ENCODE assay signal across 9 cellular contexts in the genomic region with DNA sequence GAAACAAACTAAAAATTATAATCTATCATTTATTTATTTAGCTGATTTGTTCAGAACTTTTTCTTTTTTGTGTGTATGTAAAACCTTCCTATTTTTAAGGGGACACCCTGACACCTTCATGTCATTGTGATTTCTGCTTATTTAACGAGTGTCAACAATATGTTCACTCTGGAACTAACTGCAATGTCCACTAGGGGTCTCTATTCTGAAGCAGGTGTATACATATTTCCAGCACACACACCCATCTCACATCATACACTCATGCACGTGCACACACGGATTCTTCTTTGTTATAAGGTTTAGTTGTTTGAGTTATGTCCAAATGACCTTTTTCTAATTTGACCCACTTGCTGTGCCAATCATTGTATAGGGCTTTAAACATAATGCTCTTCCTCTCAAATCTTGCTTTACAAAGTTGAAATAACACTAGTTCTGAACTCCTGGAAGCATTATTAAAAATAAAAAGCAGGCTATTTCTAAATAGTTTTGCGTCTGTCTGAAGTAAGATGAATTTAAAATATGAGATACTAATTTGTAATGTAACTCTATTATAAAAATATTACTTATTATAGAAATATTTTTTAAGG. TPM values are rescaled to one million over a fixed set of nuclear protein-coding genes. Genes with fewer than 3 reads are reported as not detected.
DNase-seq lines count a peak whose midpoint lies in the region; ATAC-seq and TF ChIP-seq lines count a peak whose summit lies in the region.
"Had no signal": no experiment of that assay in that cellular context is flagged by ENCODE, and none has a peak within 500 bp of the region (broad histone marks: within the 10 kb centered on the region; RNA-seq: fewer than 3 reads in every experiment).

No MANE protein-coding gene starts in this region.

- H3K36me3 ChIP-seq in brain microvascular endothelial cell (replicated peaks) (peaks cover 3% of the 10 kb centered on the region), left lung (peaks cover 0 to 4% of the 10 kb centered on the region in 2 donors)

- H3K9me3 ChIP-seq in left lung: no peaks in the 10 kb centered on the region
- H3K9me3 ChIP-seq: BLaER1 treated with 17β-estradiol and CSF1 and Interleukin-3, amounts not matched to agents 10 nM and 100 nM had no signal

- ATAC-seq in activated CD4-positive, CD25-positive, alpha-beta regulatory T cell treated with anti-CD3 and anti-CD28 coated beads, Interleukin-2, amount 50 U/mL, for 24 hours: peak; percentile 86 to 91
- peak; percentile 99 for ATAC-seq in GM21576 (IDR thresholded peaks at IDR 0.05; ENCODE audit: unreplicated experiment)
- peak; percentile 94 for ATAC-seq in left lung

- DNase-seq in activated CD4-positive, CD25-positive, alpha-beta regulatory T cell (lab: John Stamatoyannopoulos, UW): no peak
- DNase-seq in HPDE6-E6E7 (ENCODE audit: extremely low spot score) (peak; percentile 42), NCI-H748 treated with DMSO at 0.1 percent for 48 hours (lab: John Stamatoyannopoulos, UW) (peak; percentile 66), brain microvascular endothelial cell (peak; percentile 57), left lung (no peak), mesenteric fat pad (ENCODE audit: low spot score) (no peak)

- H3K4me3 ChIP-seq in brain microvascular endothelial cell (ENCODE audit: low read depth, low read length) (no peak overlapping the region), left lung (no peak overlapping the region)
- H3K4me3 ChIP-seq: BLaER1 treated with 17β-estradiol and CSF1 and Interleukin-3, amounts not matched to agents 10 nM and 100 nM had no signal

- intact Hi-C loops in left lung (cut with DNase I): no loop called here

- H3K27ac ChIP-seq in brain microvascular endothelial cell (no peak overlapping the region), left lung (no peak overlapping the region)
- H3K27ac ChIP-seq: BLaER1 treated with 17β-estradiol and CSF1 and Interleukin-3, amounts not matched to agents 10 nM and 100 nM had no signal

- no peaks in the 10 kb centered on the region for H3K4me1 ChIP-seq in left lung
- H3K4me1 ChIP-seq: BLaER1 treated with 17β-estradiol and CSF1 and Interleukin-3, amounts not matched to agents 10 nM and 100 nM had no signal

- no peaks in the 10 kb centered on the region for H3K27me3 ChIP-seq in brain microvascular endothelial cell (replicated peaks)
- H3K27me3 ChIP-seq in left lung: no peaks in the 10 kb centered on the region
- H3K27me3 ChIP-seq: BLaER1 treated with 17β-estradiol and CSF1 and Interleukin-3, amounts not matched to agents 10 nM and 100 nM had no signal

- in situ Hi-C loops in brain microvascular endothelial cell (cut with HindIII; ENCODE audit: low pct_ligation_motif_present, low sequenced_read_pairs): no loop called here

- TF ChIP-seq CTCF in brain microvascular endothelial cell (IDR thresholded peaks at IDR 0.05; ENCODE audit: low read depth, low read length, missing control alignments) (peak; percentile 70), left lung (IDR thresholded peaks at IDR 0.05) (peak; percentile 68 to 74)

RNA-seq across cellular contexts. Expression of gene E2F7, which starts 15.5 kb away (rescaled TPM):
- 1 to 10 TPM; 1.7 to 1.8 TPM for total RNA-seq in left lung
- 0.22 TPM for total RNA-seq in mesenteric fat pad

Comparison
In these comparisons a context has a peak if more than half of its experiments do, and no peak if none do; other contexts are left out.
1. DNase-seq: peak in HPDE6-E6E7 (single experiment), NCI-H748 treated with DMSO at 0.1 percent for 48 hours (single experiment) and brain microvascular endothelial cell (single experiment); none in activated CD4-positive, CD25-positive, alpha-beta regulatory T cell (0 of 4), left lung (0 of 2) and mesenteric fat pad (single experiment).
2. Peak in every context shown above with its lines, with median percentiles within 50 percentile points of each other: ATAC-seq.